Comparison of ENCODE assay signal across 8 cellular contexts in the genomic region with DNA sequence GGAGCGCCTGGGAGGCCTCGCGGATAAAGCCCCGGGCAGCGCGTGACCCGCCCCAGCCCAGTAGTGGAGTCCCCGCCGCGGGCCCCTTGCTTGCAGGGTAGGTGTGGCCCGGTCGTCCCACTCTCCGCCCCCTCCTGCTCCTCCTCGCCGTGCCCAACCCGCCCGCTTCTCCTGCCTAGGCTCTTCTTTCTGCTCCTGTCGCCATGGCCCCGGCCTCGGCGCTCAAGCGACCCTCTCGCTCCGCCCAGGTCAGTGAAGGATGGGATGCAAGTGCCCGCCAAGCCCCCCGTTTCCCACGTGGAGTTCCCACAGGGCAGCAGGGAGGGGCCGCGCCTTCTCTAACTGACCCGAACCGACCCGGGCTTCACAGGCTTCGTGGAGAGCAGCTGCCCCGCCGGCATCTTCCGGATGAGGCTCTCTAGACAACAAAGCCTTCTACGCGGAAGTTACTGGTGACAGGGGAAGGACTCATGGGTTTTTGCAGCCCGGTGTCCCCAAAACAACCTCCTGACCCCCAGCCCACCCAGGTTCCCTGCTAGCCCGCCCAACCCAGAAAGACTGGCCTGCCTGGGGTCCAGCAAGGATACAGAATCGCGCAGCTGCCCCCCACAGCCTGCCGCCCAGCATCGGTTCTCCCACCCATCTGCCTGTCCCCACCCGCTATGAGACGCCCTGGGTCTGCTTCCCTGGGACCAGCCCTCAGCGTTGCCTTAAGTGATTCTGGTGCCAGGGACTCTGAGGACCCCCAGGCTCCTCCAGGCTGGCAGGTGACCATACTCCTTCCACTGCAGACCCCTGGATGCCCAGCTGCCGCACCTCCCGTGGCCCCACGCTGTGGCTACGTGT. TPM values are rescaled to one million over a fixed set of nuclear protein-coding genes. Genes with fewer than 3 reads are reported as not detected.
A peak's percentile ranks its signal among the peaks of the same experiment; 100 is the strongest.
DNase-seq lines count a peak whose midpoint lies in the region; ATAC-seq, FAIRE-seq and TF ChIP-seq lines count a peak whose summit lies in the region.

No MANE protein-coding gene starts in this region.

- H3K4me1 ChIP-seq in OCI-LY1 (ENCODE audit: insufficient read depth, low read length, severe bottlenecking) = peaks cover 14% of the 10 kb centered on the region

- H3K27ac ChIP-seq in OCI-LY1 (ENCODE audit: low read depth, low read length, poor library complexity, severe bottlenecking) = no peak overlapping the region

- no peak overlapping the region for H2AFZ ChIP-seq in OCI-LY1 (ENCODE audit: low read length)

- no peak for TF ChIP-seq POLR2A in GM12891 (IDR thresholded peaks at IDR 0.05; ENCODE audit: low read depth, low read length)

- peak overlapping the region; percentile 59 for H3K4me3 ChIP-seq in OCI-LY1 (ENCODE audit: low read depth, low read length, poor library complexity, severe bottlenecking)

- H3K4me3 Mint-ChIP-seq in activated naive CD8-positive, alpha-beta T cell treated with anti-CD3 and anti-CD28 coated beads for 36 hours = peak overlapping the region; percentile 86

- DNase-seq in GM12891 (ENCODE audit: insufficient read length, low spot score) = peak; percentile 60
- peak; percentile 69 for DNase-seq in activated naive CD8-positive, alpha-beta T cell treated with anti-CD3 and anti-CD28 coated beads for 36 hours
- DNase-seq in iPS-NIHi11 (ENCODE audit: low spot score) = peak; percentile 70
- DNase-seq in stimulated activated CD4-positive, alpha-beta T cell treated with anti-CD3 and anti-CD28 coated beads, Interleukin-15, amount 100 ng/mL, for 48 hours (ENCODE audit: low read depth in 2 of 2) = peak; percentile 19 to 37
- no peak for DNase-seq in NCI-H1048 (lab: John Stamatoyannopoulos, UW)
- no peak for DNase-seq in pons (ENCODE audit: low spot score)

- FAIRE-seq in GM12891 (lab: Jason Lieb, UNC) = no peak

- H3K36me3 ChIP-seq in OCI-LY1 (ENCODE audit: insufficient read depth, low read length) = no peaks in the 10 kb centered on the region

- H3K9me2 ChIP-seq in OCI-LY1 (ENCODE audit: low read depth, low read length) = no peaks in the 10 kb centered on the region

- no peaks in the 10 kb centered on the region for H3F3A ChIP-seq in OCI-LY1 (ENCODE audit: insufficient read depth, low read length)

- H3K36me3 Mint-ChIP-seq in activated naive CD8-positive, alpha-beta T cell treated with anti-CD3 and anti-CD28 coated beads for 36 hours = peaks cover 9% of the 10 kb centered on the region

- no peaks in the 10 kb centered on the region for H4K20me1 ChIP-seq in OCI-LY1 (ENCODE audit: insufficient read depth, low read length)

- H3K27ac Mint-ChIP-seq in activated naive CD8-positive, alpha-beta T cell treated with anti-CD3 and anti-CD28 coated beads for 36 hours = peak overlapping the region; percentile 87

- no peaks in the 10 kb centered on the region for H3K9me3 Mint-ChIP-seq in activated naive CD8-positive, alpha-beta T cell treated with anti-CD3 and anti-CD28 coated beads for 36 hours

- no peaks in the 10 kb centered on the region for H3K27me3 ChIP-seq in OCI-LY1 (ENCODE audit: insufficient read depth, low read length)

- peak overlapping the region; percentile 42 for H3K9ac ChIP-seq in OCI-LY1 (ENCODE audit: low read length)

- H3K79me2 ChIP-seq in OCI-LY1 (ENCODE audit: insufficient read depth, low read length) = no peaks in the 10 kb centered on the region

- ATAC-seq in HG02610 (IDR thresholded peaks at IDR 0.05; ENCODE audit: unreplicated experiment) = peak; percentile 66

- no peak for TF ChIP-seq CTCF in OCI-LY1 (IDR thresholded peaks at IDR 0.05; ENCODE audit: low read length)

- H3K4me1 Mint-ChIP-seq in activated naive CD8-positive, alpha-beta T cell treated with anti-CD3 and anti-CD28 coated beads for 36 hours = peaks cover 25% of the 10 kb centered on the region

- H3K27me3 Mint-ChIP-seq in activated naive CD8-positive, alpha-beta T cell treated with anti-CD3 and anti-CD28 coated beads for 36 hours = no peaks in the 10 kb centered on the region

- H3K4me2 ChIP-seq in OCI-LY1 (ENCODE audit: low read length) = peak overlapping the region; percentile 67

- no peaks in the 10 kb centered on the region for H3K9me3 ChIP-seq in OCI-LY1 (ENCODE audit: low read length)

TF ChIP-seq in GM12891, 5 proteins besides CTCF, POLR2A, EP300 and RAD21:
- TF ChIP-seq PAX5 (IDR thresholded peaks at IDR 0.05; ENCODE audit: insufficient read depth, low read length, severe bottlenecking) (no peak), POU2F2 (IDR thresholded peaks at IDR 0.05; ENCODE audit: low read depth, low read length) (no peak), POLR2AphosphoS5 (IDR thresholded peaks at IDR 0.05; ENCODE audit: low read depth, low read length) (no peak), TAF1 (IDR thresholded peaks at IDR 0.05; ENCODE audit: low read depth, low read length) (no peak), SPI1 (IDR thresholded peaks at IDR 0.05; ENCODE audit: low read depth, low read length) (no peak)

RNA-seq across cellular contexts. Expression of gene TTC32, which starts 32.9 kb away (rescaled TPM):
- polyA plus RNA-seq in GM12891 (2012; ENCODE audit: low read depth, missing spikeins) = 13.6 TPM
- total RNA-seq in activated naive CD8-positive, alpha-beta T cell treated with anti-CD3 and anti-CD28 coated beads for 36 hours = 10 to 100 TPM; 14.9 to 15.3 TPM

Comparison
In these comparisons a context has a peak if more than half of its experiments do, and no peak if none do; other contexts are left out.
1. DNase-seq: peak in GM12891 (single experiment), activated naive CD8-positive, alpha-beta T cell treated with anti-CD3 and anti-CD28 coated beads for 36 hours (single experiment), iPS-NIHi11 (single experiment) and stimulated activated CD4-positive, alpha-beta T cell treated with anti-CD3 and anti-CD28 coated beads, Interleukin-15, amount 100 ng/mL, for 48 hours (2 of 2); none in NCI-H1048 (single experiment) and pons (single experiment).